Comparison of ENCODE assay signal across 1 cellular context in the genomic region with DNA sequence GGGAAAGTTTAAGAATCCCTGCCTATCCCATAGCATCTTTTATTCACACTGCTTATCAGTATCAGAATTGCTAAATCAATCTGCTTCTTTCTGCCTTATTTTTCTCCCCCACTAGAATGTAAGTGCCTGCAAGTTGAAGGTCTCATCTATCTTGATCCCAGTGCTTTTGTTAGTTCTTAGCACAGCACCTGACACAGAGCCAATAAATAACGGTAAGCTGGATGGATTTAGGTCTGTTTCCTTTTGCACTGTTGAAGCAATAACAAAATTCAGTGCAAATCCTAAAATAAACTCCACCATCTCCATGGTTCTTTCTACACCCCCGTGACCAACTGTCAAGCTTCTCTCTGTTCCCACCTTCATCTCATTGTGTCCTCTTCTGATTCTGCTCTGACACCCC.
TF ChIP-seq lines count a peak whose summit lies in the region.

No MANE protein-coding gene starts in this region.

TF ChIP-seq in HepG2, 621 proteins besides CTCF, POLR2A, EP300 and RAD21:
- TF ChIP-seq, protein P1, sequence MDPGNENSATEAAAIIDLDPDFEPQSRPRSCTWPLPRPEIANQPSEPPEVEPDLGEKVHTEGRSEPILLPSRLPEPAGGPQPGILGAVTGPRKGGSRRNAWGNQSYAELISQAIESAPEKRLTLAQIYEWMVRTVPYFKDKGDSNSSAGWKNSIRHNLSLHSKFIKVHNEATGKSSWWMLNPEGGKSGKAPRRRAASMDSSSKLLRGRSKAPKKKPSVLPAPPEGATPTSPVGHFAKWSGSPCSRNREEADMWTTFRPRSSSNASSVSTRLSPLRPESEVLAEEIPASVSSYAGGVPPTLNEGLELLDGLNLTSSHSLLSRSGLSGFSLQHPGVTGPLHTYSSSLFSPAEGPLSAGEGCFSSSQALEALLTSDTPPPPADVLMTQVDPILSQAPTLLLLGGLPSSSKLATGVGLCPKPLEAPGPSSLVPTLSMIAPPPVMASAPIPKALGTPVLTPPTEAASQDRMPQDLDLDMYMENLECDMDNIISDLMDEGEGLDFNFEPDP (CRISPR knock-in tag; conservative IDR thresholded peaks at IDR 0.05): no peak
- TF ChIP-seq MED1 (CRISPR knock-in tag; IDR thresholded peaks at IDR 0.05): no peak
- TF ChIP-seq, protein P2, sequence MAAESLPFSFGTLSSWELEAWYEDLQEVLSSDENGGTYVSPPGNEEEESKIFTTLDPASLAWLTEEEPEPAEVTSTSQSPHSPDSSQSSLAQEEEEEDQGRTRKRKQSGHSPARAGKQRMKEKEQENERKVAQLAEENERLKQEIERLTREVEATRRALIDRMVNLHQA (CRISPR knock-in tag; IDR thresholded peaks at IDR 0.05): no peak
- no peak for TF ChIP-seq DMAP1 (CRISPR knock-in tag; IDR thresholded peaks at IDR 0.05)
- TF ChIP-seq ZNF510 (CRISPR knock-in tag; IDR thresholded peaks at IDR 0.05; ENCODE audit: low read depth): no peak
- no peak for TF ChIP-seq ZNF335 (CRISPR knock-in tag; IDR thresholded peaks at IDR 0.05)
- TF ChIP-seq, protein P3, sequence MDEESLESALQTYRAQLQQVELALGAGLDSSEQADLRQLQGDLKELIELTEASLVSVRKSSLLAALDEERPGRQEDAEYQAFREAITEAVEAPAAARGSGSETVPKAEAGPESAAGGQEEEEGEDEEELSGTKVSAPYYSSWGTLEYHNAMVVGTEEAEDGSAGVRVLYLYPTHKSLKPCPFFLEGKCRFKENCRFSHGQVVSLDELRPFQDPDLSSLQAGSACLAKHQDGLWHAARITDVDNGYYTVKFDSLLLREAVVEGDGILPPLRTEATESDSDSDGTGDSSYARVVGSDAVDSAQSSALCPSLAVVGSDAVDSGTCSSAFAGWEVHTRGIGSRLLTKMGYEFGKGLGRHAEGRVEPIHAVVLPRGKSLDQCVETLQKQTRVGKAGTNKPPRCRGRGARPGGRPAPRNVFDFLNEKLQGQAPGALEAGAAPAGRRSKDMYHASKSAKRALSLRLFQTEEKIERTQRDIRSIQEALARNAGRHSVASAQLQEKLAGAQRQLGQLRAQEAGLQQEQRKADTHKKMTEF (CRISPR knock-in tag; IDR thresholded peaks at IDR 0.05): no peak
- TF ChIP-seq ZNF484 (CRISPR knock-in tag; IDR thresholded peaks at IDR 0.05; ENCODE audit: borderline replicate concordance, low read depth): no peak
- TF ChIP-seq, protein P4, sequence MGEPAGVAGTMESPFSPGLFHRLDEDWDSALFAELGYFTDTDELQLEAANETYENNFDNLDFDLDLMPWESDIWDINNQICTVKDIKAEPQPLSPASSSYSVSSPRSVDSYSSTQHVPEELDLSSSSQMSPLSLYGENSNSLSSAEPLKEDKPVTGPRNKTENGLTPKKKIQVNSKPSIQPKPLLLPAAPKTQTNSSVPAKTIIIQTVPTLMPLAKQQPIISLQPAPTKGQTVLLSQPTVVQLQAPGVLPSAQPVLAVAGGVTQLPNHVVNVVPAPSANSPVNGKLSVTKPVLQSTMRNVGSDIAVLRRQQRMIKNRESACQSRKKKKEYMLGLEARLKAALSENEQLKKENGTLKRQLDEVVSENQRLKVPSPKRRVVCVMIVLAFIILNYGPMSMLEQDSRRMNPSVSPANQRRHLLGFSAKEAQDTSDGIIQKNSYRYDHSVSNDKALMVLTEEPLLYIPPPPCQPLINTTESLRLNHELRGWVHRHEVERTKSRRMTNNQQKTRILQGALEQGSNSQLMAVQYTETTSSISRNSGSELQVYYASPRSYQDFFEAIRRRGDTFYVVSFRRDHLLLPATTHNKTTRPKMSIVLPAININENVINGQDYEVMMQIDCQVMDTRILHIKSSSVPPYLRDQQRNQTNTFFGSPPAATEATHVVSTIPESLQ (CRISPR knock-in tag; conservative IDR thresholded peaks at IDR 0.05): no peak
- TF ChIP-seq CBX1 (IDR thresholded peaks at IDR 0.05; ENCODE audit: low read depth): no peak
- TF ChIP-seq NFKB2 (CRISPR knock-in tag; IDR thresholded peaks at IDR 0.05; ENCODE audit: borderline replicate concordance): no peak
- TF ChIP-seq, protein P5, sequence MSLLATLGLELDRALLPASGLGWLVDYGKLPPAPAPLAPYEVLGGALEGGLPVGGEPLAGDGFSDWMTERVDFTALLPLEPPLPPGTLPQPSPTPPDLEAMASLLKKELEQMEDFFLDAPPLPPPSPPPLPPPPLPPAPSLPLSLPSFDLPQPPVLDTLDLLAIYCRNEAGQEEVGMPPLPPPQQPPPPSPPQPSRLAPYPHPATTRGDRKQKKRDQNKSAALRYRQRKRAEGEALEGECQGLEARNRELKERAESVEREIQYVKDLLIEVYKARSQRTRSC (CRISPR knock-in tag; IDR thresholded peaks at IDR 0.05; ENCODE audit: low read depth): no peak
- no peak for TF ChIP-seq ZBTB38 (CRISPR knock-in tag; IDR thresholded peaks at IDR 0.05)
- TF ChIP-seq, protein P6, sequence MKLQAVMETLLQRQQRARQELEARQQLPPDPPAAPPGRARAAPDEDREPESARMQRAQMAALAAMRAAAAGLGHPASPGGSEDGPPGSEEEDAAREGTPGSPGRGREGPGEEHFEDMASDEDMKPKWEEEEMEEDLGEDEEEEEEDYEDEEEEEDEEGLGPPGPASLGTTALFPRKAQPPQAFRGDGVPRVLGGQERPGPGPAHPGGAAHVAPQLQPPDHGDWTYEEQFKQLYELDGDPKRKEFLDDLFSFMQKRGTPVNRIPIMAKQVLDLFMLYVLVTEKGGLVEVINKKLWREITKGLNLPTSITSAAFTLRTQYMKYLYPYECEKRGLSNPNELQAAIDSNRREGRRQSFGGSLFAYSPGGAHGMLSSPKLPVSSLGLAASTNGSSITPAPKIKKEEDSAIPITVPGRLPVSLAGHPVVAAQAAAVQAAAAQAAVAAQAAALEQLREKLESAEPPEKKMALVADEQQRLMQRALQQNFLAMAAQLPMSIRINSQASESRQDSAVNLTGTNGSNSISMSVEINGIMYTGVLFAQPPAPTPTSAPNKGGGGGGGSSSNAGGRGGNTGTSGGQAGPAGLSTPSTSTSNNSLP (IDR thresholded peaks at IDR 0.05; ENCODE audit: low read depth, low read length): no peak
- no peak for TF ChIP-seq DNMT1 (CRISPR knock-in tag; IDR thresholded peaks at IDR 0.05)
- no peak for TF ChIP-seq KLF16 (CRISPR knock-in tag; IDR thresholded peaks at IDR 0.05)
- TF ChIP-seq ZNF850 (CRISPR knock-in tag; conservative IDR thresholded peaks at IDR 0.05): no peak
- TF ChIP-seq ZNF354B (CRISPR knock-in tag; IDR thresholded peaks at IDR 0.05): no peak
- no peak for TF ChIP-seq SUZ12 (IDR thresholded peaks at IDR 0.05; ENCODE audit: low read depth, low read length)
- no peak for TF ChIP-seq NFYC (CRISPR knock-in tag; IDR thresholded peaks at IDR 0.05)
